11 cellular contexts compared by ENCODE assay signal in the genomic region with DNA sequence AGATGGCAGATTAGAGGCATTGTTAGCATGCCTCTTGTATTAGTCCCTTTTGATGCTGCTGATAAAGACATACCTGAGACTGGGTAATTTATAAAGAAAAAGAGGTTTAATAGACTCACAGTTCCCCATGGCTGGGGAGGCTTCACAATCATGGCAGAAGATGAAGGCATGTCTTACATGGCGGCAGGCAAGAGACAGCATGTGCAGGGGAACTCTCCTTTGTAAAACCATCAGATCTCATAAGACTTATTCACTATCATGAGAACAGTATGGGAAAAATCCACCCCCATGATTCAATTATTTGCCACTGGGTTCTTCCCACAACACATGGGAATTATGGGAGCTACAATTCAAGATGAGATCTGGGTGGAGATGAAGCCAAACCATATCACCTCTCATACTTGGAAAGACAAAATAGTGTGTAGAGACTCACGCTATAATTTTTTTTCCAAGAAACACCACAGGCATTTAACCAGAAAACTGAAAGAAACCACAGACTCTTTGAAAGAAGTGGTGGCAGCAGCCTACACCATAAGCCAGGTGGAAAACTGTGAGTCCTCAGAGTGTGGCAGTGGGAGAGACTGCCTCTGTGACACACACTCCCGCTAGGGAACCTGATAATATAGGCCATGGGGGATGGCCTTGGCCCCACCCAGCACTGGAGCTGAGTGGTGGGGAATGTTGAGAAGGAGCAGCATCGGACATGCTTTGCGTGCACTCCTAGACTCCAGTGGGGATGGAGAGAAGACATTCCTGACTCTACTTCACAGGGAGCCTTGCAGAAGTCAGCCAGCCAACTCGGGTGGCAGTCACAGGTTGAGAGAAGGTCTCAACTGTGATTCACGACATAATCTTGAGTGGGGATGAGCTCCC. TPM values are rescaled to one million over a fixed set of nuclear protein-coding genes. Genes with fewer than 3 reads are reported as not detected.
DNase-seq lines count a peak whose midpoint lies in the region; ATAC-seq, FAIRE-seq and TF ChIP-seq lines count a peak whose summit lies in the region.
"Had no signal": no experiment of that assay in that cellular context is flagged by ENCODE, and none has a peak within 500 bp of the region (broad histone marks: within the 10 kb centered on the region; RNA-seq: fewer than 3 reads in every experiment).

No MANE protein-coding gene starts in this region.

- CTCF ChIA-PET in H1 (lab: Charles Lee; ENCODE audit: partially characterized antibody), result no interaction called here

- no peak overlapping the region for H3K4me3 ChIP-seq in H1 (ENCODE audit: extremely low read depth in 1 of 4, insufficient read depth in 2 of 4, low read depth in 3 of 4, low read length in 4 of 4)

- no peak for TF ChIP-seq RAD21 in H1 (IDR thresholded peaks at IDR 0.05 in 1 of 2, conservative IDR thresholded peaks at IDR 0.05 in 1 of 2; ENCODE audit: low read depth in 2 of 2, low read length in 2 of 2)

- FAIRE-seq in H1 (lab: Jason Lieb, UNC), result no peak

- no peak for TF ChIP-seq EP300 in H1 (IDR thresholded peaks at IDR 0.05; ENCODE audit: borderline replicate concordance in 1 of 2, low read depth in 2 of 2, low read length in 2 of 2)

- no peak overlapping the region for H4K8ac ChIP-seq in H1 (ENCODE audit: extremely low read depth, insufficient read depth, low read length)

- no peaks in the 10 kb centered on the region for H4K20me1 ChIP-seq in H1 (replicated peaks in 1 of 2; ENCODE audit: control insufficient read depth in 1 of 2, insufficient read depth in 2 of 2, low read length in 2 of 2)

- TF ChIP-seq CTCF in H1 (IDR thresholded peaks at IDR 0.05; ENCODE audit: control extremely low read depth in 1 of 3, insufficient read depth in 1 of 3, low read depth in 1 of 3, low read length in 3 of 3), result no peak

- no peak overlapping the region for H3K23ac ChIP-seq in H1 (ENCODE audit: insufficient read length)

- 0 out of 2 replicates have a peak overlapping the region, but pooled peaks have one; percentile 13 for H2AK5ac ChIP-seq in H1 (ENCODE audit: low read depth, low read length)

- DNase-seq in H1 (ENCODE audit: low read depth in 1 of 2, low spot score in 2 of 2), result no peak
- no peak for DNase-seq in ureter (ENCODE audit: low spot score)
- no peak for DNase-seq in NOMO-1 treated with DMSO at 0.1 percent for 48 hours (lab: John Stamatoyannopoulos, UW; ENCODE audit: unreplicated experiment)
- DNase-seq in HT-29 (ENCODE audit: low spot score), result no peak
- DNase-seq: Caco-2, glutamatergic neuron, left ventricle myocardium superior had no signal

- no peak overlapping the region for H3K14ac ChIP-seq in H1 (ENCODE audit: insufficient read length)

- H4K91ac ChIP-seq in H1 (replicated peaks; ENCODE audit: insufficient read length, low read length), result no peak overlapping the region

- ATAC-seq in GM18870 (IDR thresholded peaks at IDR 0.05; ENCODE audit: unreplicated experiment), result peak; percentile 27
- ATAC-seq in GM21529 (IDR thresholded peaks at IDR 0.05; ENCODE audit: unreplicated experiment), result peak; percentile 4
- ATAC-seq in HG03457 (IDR thresholded peaks at IDR 0.05; ENCODE audit: unreplicated experiment), result peak; percentile 18
- ATAC-seq: left ventricle myocardium superior had no signal

- H3K79me2 ChIP-seq in H1 (ENCODE audit: control insufficient read depth in 1 of 2, insufficient read depth in 2 of 2, low read length in 2 of 2), result no peaks in the 10 kb centered on the region
- H3K79me2 ChIP-seq: parathyroid adenoma had no signal

- no peak overlapping the region for H2BK15ac ChIP-seq in H1 (ENCODE audit: low read length)

- H3K23me2 ChIP-seq in H1 (ENCODE audit: low read depth, low read length), result no peaks in the 10 kb centered on the region

- no peak overlapping the region for H2BK5ac ChIP-seq in H1 (ENCODE audit: low read depth, low read length)

- H3K9me3 ChIP-seq in H1 (ENCODE audit: insufficient read depth in 2 of 2, low read depth in 1 of 2, low read length in 1 of 2), result no peaks in the 10 kb centered on the region
- H3K9me3 ChIP-seq: Caco-2 had no signal

- H2AFZ ChIP-seq in H1 (ENCODE audit: low read length), result no peak overlapping the region
- H2AFZ ChIP-seq: parathyroid adenoma had no signal

- no peaks in the 10 kb centered on the region for H3K36me3 ChIP-seq in H1 (ENCODE audit: control insufficient read depth in 2 of 4, insufficient read depth in 4 of 4, low read length in 3 of 4)

- no peak for TF ChIP-seq POLR2A in H1 (IDR thresholded peaks at IDR 0.05; ENCODE audit: control extremely low read depth in 1 of 2, low read depth in 2 of 2, low read length in 2 of 2)

- no peak overlapping the region for H2BK120ac ChIP-seq in H1 (replicated peaks; ENCODE audit: low read depth, low read length)

- no peak overlapping the region for H3K56ac ChIP-seq in H1 (replicated peaks; ENCODE audit: insufficient read length, low read depth, low read length)

- no peak overlapping the region for H3K4ac ChIP-seq in H1 (replicated peaks; ENCODE audit: insufficient read length, low read depth, low read length)

- WGBS in H1 (ENCODE audit: extremely low coverage in 1 of 2, insufficient coverage in 1 of 2, insufficient read length in 1 of 2, insufficient replicate concordance in 2 of 2, low coverage in 1 of 2, low lambda C conversion rate in 2 of 2, missing lambda C conversion rate in 1 of 2), 2 experiments, result 93% methylated on average over 7 of the region's 7 CpGs; no CpG with 5 or more reads in 1 of the 2 experiments

- no peaks in the 10 kb centered on the region for H3K4me1 ChIP-seq in H1 (replicated peaks in 1 of 4; ENCODE audit: control insufficient read depth in 3 of 4, insufficient read depth in 4 of 4, low read length in 3 of 4)
- H3K4me1 ChIP-seq: Caco-2, parathyroid adenoma had no signal

- H3K27me3 ChIP-seq in H1 (replicated peaks in 1 of 4; ENCODE audit: control insufficient read depth in 3 of 4, extremely low read depth in 1 of 4, insufficient read depth in 3 of 4, low read length in 3 of 4), result no peaks in the 10 kb centered on the region

- H4K5ac ChIP-seq in H1 (ENCODE audit: insufficient read length, low read depth, low read length), result no peak overlapping the region

- POLR2A ChIA-PET in H1 (lab: Charles Lee; ENCODE audit: partially characterized antibody), result no interaction called here

- no peak overlapping the region for H3K27ac ChIP-seq in H1 (ENCODE audit: low read depth, low read length)
- H3K27ac ChIP-seq: parathyroid adenoma had no signal

- H3K4me2 ChIP-seq in H1 (ENCODE audit: insufficient read depth in 1 of 2, low read depth in 2 of 2, low read length in 2 of 2), result no peak overlapping the region

- H3K18ac ChIP-seq in H1 (ENCODE audit: extremely low read depth, low read length), result no peak overlapping the region

- H2BK20ac ChIP-seq in H1 (ENCODE audit: low read length), result no peak overlapping the region

- no peak overlapping the region for H3K9ac ChIP-seq in H1 (replicated peaks in 1 of 4; ENCODE audit: extremely low read depth in 1 of 4, low read depth in 3 of 4, low read length in 3 of 4)
- H3K9ac ChIP-seq: parathyroid adenoma had no signal

- H2BK12ac ChIP-seq in H1 (ENCODE audit: low read depth, low read length), result no peak overlapping the region

- H3K79me1 ChIP-seq in H1 (ENCODE audit: low read depth, low read length), result no peaks in the 10 kb centered on the region

TF ChIP-seq in H1, 55 proteins besides CTCF, POLR2A, EP300 and RAD21:
- TF ChIP-seq CHD1 (IDR thresholded peaks at IDR 0.05; ENCODE audit: low read depth, low read length) (no peak), POLR2AphosphoS5 (IDR thresholded peaks at IDR 0.05; ENCODE audit: low read depth, low read length) (no peak), GTF2F1 (IDR thresholded peaks at IDR 0.05; ENCODE audit: borderline replicate concordance, low read depth, low read length) (no peak), EZH2 (IDR thresholded peaks at IDR 0.05; ENCODE audit: low read depth, low read length, severe bottlenecking) (no peak), JUN (IDR thresholded peaks at IDR 0.05; ENCODE audit: low read depth, low read length) (no peak), SAP30 (IDR thresholded peaks at IDR 0.05; ENCODE audit: insufficient read depth, insufficient replicate concordance, low read length) (no peak), SP2 (IDR thresholded peaks at IDR 0.05; ENCODE audit: low read length) (no peak), RNF2 (IDR thresholded peaks at IDR 0.05; ENCODE audit: borderline replicate concordance, low read depth, low read length, missing control alignments, poor library complexity, severe bottlenecking) (no peak), POU5F1 (IDR thresholded peaks at IDR 0.05; ENCODE audit: low read depth, low read length) (no peak), BACH1 (IDR thresholded peaks at IDR 0.05; ENCODE audit: low read length) (no peak), NANOG (IDR thresholded peaks at IDR 0.05; ENCODE audit: insufficient read depth, low read depth, low read length, poor library complexity, severe bottlenecking) (no peak), KDM1A (IDR thresholded peaks at IDR 0.05; ENCODE audit: borderline replicate concordance, low read length) (no peak), KDM5A (IDR thresholded peaks at IDR 0.05; ENCODE audit: low read length) (no peak)
- TF ChIP-seq, protein P1, sequence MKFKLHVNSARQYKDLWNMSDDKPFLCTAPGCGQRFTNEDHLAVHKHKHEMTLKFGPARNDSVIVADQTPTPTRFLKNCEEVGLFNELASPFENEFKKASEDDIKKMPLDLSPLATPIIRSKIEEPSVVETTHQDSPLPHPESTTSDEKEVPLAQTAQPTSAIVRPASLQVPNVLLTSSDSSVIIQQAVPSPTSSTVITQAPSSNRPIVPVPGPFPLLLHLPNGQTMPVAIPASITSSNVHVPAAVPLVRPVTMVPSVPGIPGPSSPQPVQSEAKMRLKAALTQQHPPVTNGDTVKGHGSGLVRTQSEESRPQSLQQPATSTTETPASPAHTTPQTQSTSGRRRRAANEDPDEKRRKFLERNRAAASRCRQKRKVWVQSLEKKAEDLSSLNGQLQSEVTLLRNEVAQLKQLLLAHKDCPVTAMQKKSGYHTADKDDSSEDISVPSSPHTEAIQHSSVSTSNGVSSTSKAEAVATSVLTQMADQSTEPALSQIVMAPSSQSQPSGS (IDR thresholded peaks at IDR 0.05; ENCODE audit: low read length), result no peak

RNA-seq across cellular contexts. Expression of a gene that starts 51.5 kb away (rescaled TPM):
- total RNA-seq in H1 (2021; fragmentation: NEBNext Ultra II Directional; extraction: Animal tissue kit (Norgen Biotek cat#: 25700)), result 0.20 and 0.44 TPM in 2 replicates
- 0.26 and 0.63 TPM in 2 replicates for polyA plus RNA-seq in H1 (2011; rRNA removed)
- 0.16 TPM for polyA plus RNA-seq in H1 (2011; cell fraction: cytosol; rRNA removed)
- 0.50 TPM for polyA plus RNA-seq in H1 (2011; cell fraction: nucleus; rRNA removed)
- 0.21 to 0.79 TPM (median 0.29 TPM) in 4 replicates for polyA plus RNA-seq in H1 (2012, experiment 1 of 2)
- polyA plus RNA-seq in H1 (2012, experiment 2 of 2), result not detected
- polyA plus RNA-seq in H1 (2013, experiment 1 of 2), result 0.43 TPM
- polyA plus RNA-seq in H1 (2013, experiment 2 of 2), result 0.33 TPM
- polyA minus RNA-seq in H1 (2011; rRNA and poly(A)+ RNA removed), result 0.32 and 0.38 TPM in 2 replicates
- not detected for polyA minus RNA-seq in H1 (2011; cell fraction: cytosol; rRNA and poly(A)+ RNA removed)
- 3.7 TPM for polyA minus RNA-seq in H1 (2011; cell fraction: nucleus; rRNA and poly(A)+ RNA removed)
- total RNA-seq in ureter, result 67.5 TPM
- 1.8 and 1.9 TPM in 2 replicates for total RNA-seq in HT-29 (2014; rRNA removed; shearing (Covaris generic))

Comparison
In these comparisons a context has a peak if more than half of its experiments do, and no peak if none do; other contexts are left out.
1. RNA of a gene that starts 51.5 kb away (total RNA-seq): 67.5 TPM in ureter (single experiment); 1.8 to 1.9 TPM in HT-29 and 0.20 to 0.44 TPM in H1; every median in the first group is over 10 times any median in the second.
2. Peak in every context shown above with its lines, with median percentiles within 50 percentile points of each other: ATAC-seq.